14 cellular contexts compared by ENCODE assay signal in genomic region chr1:59057801-59058200, GRCh38.
DNase-seq lines count a peak whose midpoint lies in the region; ATAC-seq, FAIRE-seq and TF ChIP-seq lines count a peak whose summit lies in the region.
"Had no signal": no experiment of that assay in that cellular context is flagged by ENCODE, and none has a peak within 500 bp of the region (broad histone marks: within the 10 kb centered on the region; RNA-seq: fewer than 3 reads in every experiment).

No MANE protein-coding gene starts in this region.

- DNase-seq in SJSA1 (ENCODE audit: low read depth in 1 of 2, low spot score in 2 of 2) (no peak), neural crest cell (ENCODE audit: low read depth, low spot score) (no peak), transverse colon (no peak), C1 segment of cervical spinal cord (lab: John Stamatoyannopoulos, UW) (no peak), GM19239 (ENCODE audit: insufficient read length, low spot score) (no peak)
- DNase-seq in stimulated activated CD4-positive, alpha-beta T cell treated with anti-CD3 and anti-CD28 coated beads, Interleukin-15, amount 100 ng/mL, for 24 hours, result no peak
- DNase-seq: activated CD8-positive, alpha-beta memory T cell treated with anti-CD3 and anti-CD28 coated beads, Interleukin-2, amount 50 U/mL, for 4 hours; stimulated activated CD4-positive, alpha-beta T cell treated with anti-CD3 and anti-CD28 coated beads, Interleukin-1b, Interleukin-23, amount 100 ng/mL, for 48 hours; stimulated activated naive B cell treated with anti-CD40 and anti-IgM and Interleukin-4, amounts not matched to agents 10 μg/mL and 1 μg/mL and 100 μg/mL, for 72 hours; WERI-Rb-1 had no signal

- TF ChIP-seq POLR2A in transverse colon (IDR thresholded peaks at IDR 0.05), result no peak

- TF ChIP-seq CTCF in neural crest cell (conservative IDR thresholded peaks at IDR 0.05) (no peak), transverse colon (IDR thresholded peaks at IDR 0.05) (no peak)

- H3K36me3 Mint-ChIP-seq in neural crest cell (ENCODE audit: low read depth), result no peaks in the 10 kb centered on the region

- H3K4me3 ChIP-seq in SJSA1 (no peak overlapping the region), transverse colon (no peak overlapping the region)

- no peak for FAIRE-seq in GM19239 (lab: Jason Lieb, UNC)
- FAIRE-seq: H54, HTR-8/SVneo had no signal

- 68 to 85% methylated on average over 3 of the region's 3 CpGs for WGBS in transverse colon (ENCODE audit: low coverage in 1 of 2), 2 donors

- H3K27me3 ChIP-seq in SJSA1 (replicated peaks), result no peaks in the 10 kb centered on the region
- no peaks in the 10 kb centered on the region for H3K27me3 ChIP-seq in transverse colon

- H3K27ac ChIP-seq in SJSA1 (peak overlapping the region; percentile 2; the same call in 1 of the 2 replicates), transverse colon (peak overlapping the region; percentile 46 to 64 (median 57))
- H3K27ac ChIP-seq: WERI-Rb-1 had no signal

- no peak overlapping the region for H3K4me3 Mint-ChIP-seq in neural crest cell
- H3K4me3 Mint-ChIP-seq: endodermal cell; stimulated activated naive B cell treated with anti-CD40 and anti-IgM and Interleukin-4, amounts not matched to agents 10 μg/mL and 1 μg/mL and 100 μg/mL, for 72 hours had no signal

- H3K27ac Mint-ChIP-seq in neural crest cell (ENCODE audit: unreplicated experiment), result peak overlapping the region; percentile 31
- H3K27ac Mint-ChIP-seq: stimulated activated naive B cell treated with anti-CD40 and anti-IgM and Interleukin-4, amounts not matched to agents 10 μg/mL and 1 μg/mL and 100 μg/mL, for 72 hours had no signal

- H3K36me3 ChIP-seq in SJSA1 (no peaks in the 10 kb centered on the region), transverse colon (no peaks in the 10 kb centered on the region)
- H3K36me3 ChIP-seq: WERI-Rb-1 had no signal

- no peak for TF ChIP-seq EP300 in transverse colon (IDR thresholded peaks at IDR 0.05; ENCODE audit: low read depth)

- H3K9me3 ChIP-seq in SJSA1 (replicated peaks) (no peaks in the 10 kb centered on the region), transverse colon (no peaks in the 10 kb centered on the region)

- intact Hi-C loops in transverse colon (cut with DNase I; ENCODE audit: low total_unique reads), result no loop called here

- peaks cover 24% of the 10 kb centered on the region for H3K4me1 Mint-ChIP-seq in neural crest cell

- no peaks in the 10 kb centered on the region for H3K27me3 Mint-ChIP-seq in neural crest cell (ENCODE audit: low read depth)
- H3K27me3 Mint-ChIP-seq: stimulated activated naive B cell treated with anti-CD40 and anti-IgM and Interleukin-4, amounts not matched to agents 10 μg/mL and 1 μg/mL and 100 μg/mL, for 72 hours had no signal

- in situ Hi-C loops in transverse colon (cut with MboI; ENCODE audit: low pct_ligation_motif_present in 1 of 4, low pct_unique_long_range_greater_than_20kb in 1 of 4, low sequenced_read_pairs in 3 of 4), result loop anchor here in 1 of 4 donors (25.0 kb wide), 1 partner anchor 270 kb away; the partner anchor contains the start of gene JUN

- no peaks in the 10 kb centered on the region for H3K9me3 Mint-ChIP-seq in neural crest cell
- H3K9me3 Mint-ChIP-seq: endodermal cell had no signal

- peaks cover 24% of the 10 kb centered on the region for H3K4me1 ChIP-seq in SJSA1 (replicated peaks)
- peaks cover 8 to 31% (median 13%) of the 10 kb centered on the region in 4 donors for H3K4me1 ChIP-seq in transverse colon

- peak; percentile 70 for ATAC-seq in esophagus mucosa
